ENCODE assay signal across 22 cellular contexts in the genomic region with DNA sequence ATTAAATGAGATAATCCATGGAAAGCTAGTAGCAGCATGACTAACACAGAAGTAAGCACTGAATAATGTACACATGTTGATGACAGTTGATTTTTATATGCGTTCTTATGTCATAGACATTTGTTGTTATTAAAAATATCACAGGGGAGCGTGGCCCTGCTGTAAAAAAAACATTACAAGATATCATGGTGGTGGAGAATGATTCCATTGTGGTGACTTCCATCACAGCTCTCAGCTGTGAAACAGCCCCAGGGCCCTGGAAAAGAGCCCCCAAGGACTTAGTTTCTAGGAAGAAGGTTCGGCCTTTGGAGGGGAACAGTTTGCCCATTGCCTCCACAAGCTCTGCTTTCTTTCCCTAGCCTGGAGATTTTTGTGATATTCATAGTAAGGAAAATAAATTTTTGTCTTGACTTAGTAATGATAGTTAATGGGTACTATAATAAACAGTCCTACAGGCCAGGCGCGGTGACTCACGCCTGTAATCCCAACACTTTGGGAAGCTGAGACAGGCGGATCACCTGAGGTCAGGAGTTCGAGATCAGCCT. TPM values are rescaled to one million over a fixed set of nuclear protein-coding genes. Genes with fewer than 3 reads are reported as not detected.
DNase-seq lines count a peak whose midpoint lies in the region; ATAC-seq and TF ChIP-seq lines count a peak whose summit lies in the region.
"Had no signal": no experiment of that assay in that cellular context is flagged by ENCODE, and none has a peak within 500 bp of the region (broad histone marks: within the 10 kb centered on the region; RNA-seq: fewer than 3 reads in every experiment).

No MANE protein-coding gene starts in this region.

- H3K27me3 Mint-ChIP-seq in T-helper 17 cell = no peaks in the 10 kb centered on the region
- no peaks in the 10 kb centered on the region for H3K27me3 Mint-ChIP-seq in chondrocyte (ENCODE audit: low read depth)
- no peaks in the 10 kb centered on the region for H3K27me3 Mint-ChIP-seq in osteocyte (ENCODE audit: unreplicated experiment)

- H3K4me1 Mint-ChIP-seq in T-helper 17 cell = peaks cover 14% of the 10 kb centered on the region
- peaks cover 31% of the 10 kb centered on the region for H3K4me1 Mint-ChIP-seq in chondrocyte (ENCODE audit: low read depth)
- peaks cover 25% of the 10 kb centered on the region for H3K4me1 Mint-ChIP-seq in osteocyte (ENCODE audit: unreplicated experiment)

- peak; percentile 58 for DNase-seq in EL
- no peak for DNase-seq in T-helper 17 cell
- no peak for DNase-seq in chondrocyte (ENCODE audit: low spot score)
- DNase-seq in osteocyte (ENCODE audit: extremely low spot score, unreplicated experiment) = no peak
- DNase-seq in LoVo (ENCODE audit: low spot score) = no peak
- DNase-seq in NCI-H1105 (lab: John Stamatoyannopoulos, UW) = no peak
- DNase-seq in H4 (ENCODE audit: low spot score) = no peak
- DNase-seq in superior temporal gyrus (ENCODE audit: extremely low spot score) = no peak
- DNase-seq: CD4-positive, CD25-positive, alpha-beta regulatory T cell; DMS79; GOT3; MM.1S; NCI-H1092; NCI-H146; NCI-H2029 treated with DMSO at 0.1 percent for 48 hours; NCI-H2171 treated with DMSO at 0.1 percent for 48 hours; NCI-H524 treated with DMSO at 0.1 percent for 48 hours; NCI-H82; SW 1271 had no signal

- no peaks in the 10 kb centered on the region for H3K9me3 Mint-ChIP-seq in chondrocyte (ENCODE audit: low read depth)
- no peaks in the 10 kb centered on the region for H3K9me3 Mint-ChIP-seq in osteocyte (ENCODE audit: unreplicated experiment)
- H3K9me3 Mint-ChIP-seq: CD4-positive, CD25-positive, alpha-beta regulatory T cell had no signal

- H3K4me3 Mint-ChIP-seq in T-helper 17 cell (no peak overlapping the region), chondrocyte (ENCODE audit: unreplicated experiment) (no peak overlapping the region), osteocyte (ENCODE audit: unreplicated experiment) (no peak overlapping the region)
- H3K4me3 Mint-ChIP-seq: CD4-positive, CD25-positive, alpha-beta regulatory T cell had no signal

- H3K36me3 Mint-ChIP-seq in T-helper 17 cell (ENCODE audit: low read depth) (no peaks in the 10 kb centered on the region), chondrocyte (ENCODE audit: low read depth) (peaks cover 45% of the 10 kb centered on the region), osteocyte (ENCODE audit: unreplicated experiment) (peaks cover 45% of the 10 kb centered on the region)

- no peak for ATAC-seq in T-helper 17 cell
- ATAC-seq: A549, K562, Right ventricle myocardium inferior had no signal

- TF ChIP-seq CTCF in chondrocyte (IDR thresholded peaks at IDR 0.05) (no peak), osteocyte (IDR thresholded peaks at IDR 0.05) (no peak)

- H3K27ac Mint-ChIP-seq in T-helper 17 cell (peak overlapping the region; percentile 43), chondrocyte (ENCODE audit: unreplicated experiment) (peak overlapping the region; percentile 70), osteocyte (ENCODE audit: unreplicated experiment) (peak overlapping the region; percentile 18)
- H3K27ac Mint-ChIP-seq: CD4-positive, CD25-positive, alpha-beta regulatory T cell had no signal

- no peaks in the 10 kb centered on the region for H3K9me3 ChIP-seq in T-helper 17 cell (ENCODE audit: control insufficient read depth, low read length, poor library complexity, severe bottlenecking)
- H3K9me3 ChIP-seq: A549 had no signal

RNA-seq across cellular contexts. Expression of a gene that starts 49.9 kb away (rescaled TPM):
- total RNA-seq in T-helper 17 cell = under 1 TPM in 1 of 2 donors, not detected in 1; 0.50 TPM
- 223 to 245 TPM (median 230 TPM) in 3 replicates for total RNA-seq in chondrocyte
- total RNA-seq in osteocyte = 120 and 139 TPM in 2 replicates
- 89.3 and 118 TPM in 2 replicates for total RNA-seq in H4 (2014; rRNA removed; shearing (Covaris generic))
- total RNA-seq: CD4-positive, CD25-positive, alpha-beta regulatory T cell had no signal

Comparison
In these comparisons a context has a peak if more than half of its experiments do, and no peak if none do; other contexts are left out.
1. H3K27ac Mint-ChIP-seq: peak in every context shown above with its lines; median percentile 70 in chondrocyte; 43 in T-helper 17 cell; 18 in osteocyte.
2. RNA of a gene that starts 49.9 kb away (total RNA-seq): 223 to 245 TPM in chondrocyte, 120 to 139 TPM in osteocyte and 89.3 to 118 TPM in H4; 0.50 TPM in T-helper 17 cell; every median in the first group is over 10 times any median in the second.